In the genomic region with DNA sequence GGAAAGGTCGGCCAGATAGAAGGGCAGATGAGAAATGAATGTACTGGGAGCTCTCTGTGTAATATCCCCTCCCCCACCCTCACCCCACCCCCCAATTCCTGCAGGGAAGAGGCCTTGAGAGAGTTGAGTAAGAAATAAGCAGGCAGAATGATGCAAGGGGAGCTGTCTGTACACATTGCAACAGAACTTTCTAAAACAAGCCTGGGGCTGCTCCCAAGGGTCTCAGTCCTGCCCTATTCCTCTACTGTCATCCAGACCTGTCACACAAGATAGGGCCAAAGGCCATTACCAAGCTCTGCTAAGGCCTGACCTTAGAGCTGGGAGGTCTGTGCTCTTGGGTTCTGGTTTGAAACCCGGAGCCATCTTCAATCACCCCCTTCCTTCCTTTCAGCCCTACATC, we compare ENCODE assay signal across 16 cellular contexts. TPM values are rescaled to one million over a fixed set of nuclear protein-coding genes. Genes with fewer than 3 reads are reported as not detected.
DNase-seq lines count a peak whose midpoint lies in the region; ATAC-seq and TF ChIP-seq lines count a peak whose summit lies in the region.
"Had no signal": no experiment of that assay in that cellular context is flagged by ENCODE, and none has a peak within 500 bp of the region (broad histone marks: within the 10 kb centered on the region; RNA-seq: fewer than 3 reads in every experiment).

No MANE protein-coding gene starts in this region.

- no peaks in the 10 kb centered on the region for H3F3A ChIP-seq in neural progenitor cell (ENCODE audit: low read depth)

- no peaks in the 10 kb centered on the region for H4K20me1 ChIP-seq in neural progenitor cell (ENCODE audit: low read depth)

- TF ChIP-seq CTCF in AG10803 (conservative IDR thresholded peaks at IDR 0.05; ENCODE audit: low read length) (no peak), choroid plexus epithelial cell (conservative IDR thresholded peaks at IDR 0.05; ENCODE audit: low read depth, low read length) (no peak), neural progenitor cell (IDR thresholded peaks at IDR 0.05) (no peak), tibial artery (IDR thresholded peaks at IDR 0.05) (no peak)

- H3K27me3 Mint-ChIP-seq in neural progenitor cell (ENCODE audit: insufficient read depth, low read depth): peaks cover 27% of the 10 kb centered on the region

- H3K4me1 Mint-ChIP-seq in neural progenitor cell: peaks cover 21% of the 10 kb centered on the region

- peaks cover 8% of the 10 kb centered on the region for H3K4me1 ChIP-seq in neural progenitor cell
- H3K4me1 ChIP-seq in tibial artery: peaks cover 0 to 6% (median 5%) of the 10 kb centered on the region in 4 donors
- H3K4me1 ChIP-seq: SJCRH30 had no signal

- no peak overlapping the region for H3K4me3 Mint-ChIP-seq in neural progenitor cell
- H3K4me3 Mint-ChIP-seq: HFFc6 had no signal

- H3K36me3 ChIP-seq in neural progenitor cell (no peaks in the 10 kb centered on the region), tibial artery (no peaks in the 10 kb centered on the region)
- H3K36me3 ChIP-seq: SJCRH30 had no signal

- intact Hi-C loops in tibial artery (cut with DNase I; ENCODE audit: low total_unique reads): no loop called here

- H3K27ac ChIP-seq in neural progenitor cell (no peak overlapping the region), tibial artery (no peak overlapping the region)
- H3K27ac ChIP-seq: SJCRH30 had no signal

- no peaks in the 10 kb centered on the region for H3K79me2 ChIP-seq in neural progenitor cell (ENCODE audit: low read depth)

- H3K9me3 ChIP-seq in neural progenitor cell (ENCODE audit: low read depth): no peaks in the 10 kb centered on the region
- H3K9me3 ChIP-seq in tibial artery: no peaks in the 10 kb centered on the region
- H3K9me3 ChIP-seq: SJCRH30 had no signal

- peaks cover 6% of the 10 kb centered on the region for H3K9me3 Mint-ChIP-seq in neural progenitor cell
- H3K9me3 Mint-ChIP-seq: activated naive CD4-positive, alpha-beta T cell treated with anti-CD3 and anti-CD28 coated beads, Interleukin-2, amount 50 U/mL, for 72 hours; HFFc6 had no signal

- peak overlapping the region; percentile 30 for H3K27ac Mint-ChIP-seq in neural progenitor cell
- H3K27ac Mint-ChIP-seq: activated naive CD4-positive, alpha-beta T cell treated with anti-CD3 and anti-CD28 coated beads, Interleukin-2, amount 50 U/mL, for 72 hours; HFFc6 had no signal

- peaks cover 7% of the 10 kb centered on the region for H3K27me3 ChIP-seq in neural progenitor cell
- no peaks in the 10 kb centered on the region for H3K27me3 ChIP-seq in tibial artery
- H3K27me3 ChIP-seq: SJCRH30 had no signal

- H3K9ac ChIP-seq in neural progenitor cell: no peak overlapping the region

- no peak overlapping the region for H3K4me3 ChIP-seq in AG10803 (ENCODE audit: low read length)
- H3K4me3 ChIP-seq in choroid plexus epithelial cell (ENCODE audit: low read depth, low read length): no peak overlapping the region
- H3K4me3 ChIP-seq in neural progenitor cell: no peak overlapping the region
- H3K4me3 ChIP-seq in tibial artery: no peak overlapping the region
- H3K4me3 ChIP-seq: SJCRH30 had no signal

- H3K4me2 ChIP-seq in neural progenitor cell: no peak overlapping the region

- no peak overlapping the region for H2AFZ ChIP-seq in neural progenitor cell (replicated peaks)

- ATAC-seq in GM21381 (IDR thresholded peaks at IDR 0.05; ENCODE audit: unreplicated experiment): no peak
- ATAC-seq: activated naive CD4-positive, alpha-beta T cell treated with anti-CD3 and anti-CD28 coated beads, Interleukin-2, amount 50 U/mL, for 72 hours; esophagus mucosa; stimulated activated naive CD8-positive, alpha-beta T cell treated with anti-CD3 and anti-CD28 coated beads, Interleukin-15, Interleukin-2, amounts not matched to agents 100 U/mL and 50 U/mL, for 24 hours had no signal

- DNase-seq in AG10803 (ENCODE audit: low read depth) (peak; percentile 72), MV-4-11 (lab: John Stamatoyannopoulos, UW) (peak; percentile 85), choroid plexus epithelial cell (ENCODE audit: low read depth) (peak; percentile 76), neural progenitor cell (ENCODE audit: low spot score) (no peak), retina (no peak), tibial artery (no peak), COLO829 (ENCODE audit: low spot score) (no peak)
- DNase-seq: HFFc6; NCI-H526; SJCRH30; stimulated activated naive CD8-positive, alpha-beta T cell treated with anti-CD3 and anti-CD28 coated beads, Interleukin-15, Interleukin-2, amounts not matched to agents 100 U/mL and 50 U/mL, for 24 hours had no signal

- H3K36me3 Mint-ChIP-seq in neural progenitor cell: peaks cover 3% of the 10 kb centered on the region
- H3K36me3 Mint-ChIP-seq: activated naive CD4-positive, alpha-beta T cell treated with anti-CD3 and anti-CD28 coated beads, Interleukin-2, amount 50 U/mL, for 72 hours had no signal

RNA-seq across cellular contexts. Expression of a gene that starts 5.7 kb away (rescaled TPM):
- total RNA-seq in neural progenitor cell (ENCODE audit: low replicate concordance): 1.7 and 4.4 TPM in 2 replicates

RNA-seq across cellular contexts. Expression of a gene that starts 45.2 kb away (rescaled TPM):
- 0.09 TPM in 1 of 2 replicates, not detected in the other for total RNA-seq in neural progenitor cell (ENCODE audit: low replicate concordance)
- total RNA-seq: activated naive CD4-positive, alpha-beta T cell treated with anti-CD3 and anti-CD28 coated beads, Interleukin-2, amount 50 U/mL, for 72 hours; HFFc6; HT-29; pulmonary artery endothelial cell; SJCRH30 had no signal

RNA-seq across cellular contexts. Expression of a gene that starts 52.1 kb away (rescaled TPM):
- total RNA-seq in neural progenitor cell (ENCODE audit: low replicate concordance): 30.6 and 34.0 TPM in 2 replicates

Comparison
In these comparisons a context has a peak if more than half of its experiments do, and no peak if none do; other contexts are left out.
1. DNase-seq: peak in AG10803 (single experiment), MV-4-11 (single experiment) and choroid plexus epithelial cell (single experiment); none in neural progenitor cell (single experiment), retina (single experiment), tibial artery (0 of 2) and COLO829 (single experiment).